ENCODE assay signal across 2 cellular contexts in the genomic region with DNA sequence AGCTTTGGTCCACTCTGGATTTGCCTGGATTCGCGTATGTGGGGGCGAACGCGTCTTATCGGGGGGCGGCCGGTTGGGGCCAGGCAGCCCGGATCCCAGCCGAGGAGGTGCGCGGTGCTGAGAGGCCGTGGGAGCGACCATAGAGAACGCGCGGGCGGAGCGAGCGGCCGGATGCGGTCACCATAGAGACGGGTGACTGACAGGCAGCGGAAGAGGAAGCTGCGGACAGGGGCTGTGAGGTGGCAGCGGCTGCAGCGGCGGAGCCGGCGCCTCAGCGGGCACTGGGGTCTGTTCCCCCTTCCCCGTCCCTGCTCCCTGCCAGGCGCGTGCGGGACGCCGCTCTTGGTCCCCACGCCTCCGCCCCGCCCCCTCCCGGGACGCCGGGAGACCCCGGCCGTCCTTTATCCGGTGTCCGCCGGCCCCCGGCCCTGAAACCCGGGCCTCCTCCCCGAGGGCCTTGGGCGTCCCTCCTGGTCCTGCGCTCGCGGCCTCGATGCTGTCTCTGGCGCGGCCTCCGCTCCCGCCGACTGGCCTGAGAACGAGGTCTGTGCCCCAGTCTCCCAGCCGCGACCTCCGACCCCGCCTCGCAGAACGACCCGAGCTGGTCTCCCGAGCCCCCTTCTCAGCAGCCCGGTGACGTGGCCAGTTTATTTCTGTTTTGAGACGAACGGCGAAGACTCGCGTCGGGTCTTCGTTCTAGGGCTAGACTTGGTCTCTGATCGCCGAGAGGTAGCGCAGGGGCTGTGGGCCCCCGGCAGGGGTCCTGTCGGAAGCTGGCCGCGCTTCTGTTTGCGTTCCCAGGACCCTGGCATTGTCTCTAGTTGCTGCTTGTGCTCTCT.
TF ChIP-seq lines count a peak whose summit lies in the region.

A gene with protein sequence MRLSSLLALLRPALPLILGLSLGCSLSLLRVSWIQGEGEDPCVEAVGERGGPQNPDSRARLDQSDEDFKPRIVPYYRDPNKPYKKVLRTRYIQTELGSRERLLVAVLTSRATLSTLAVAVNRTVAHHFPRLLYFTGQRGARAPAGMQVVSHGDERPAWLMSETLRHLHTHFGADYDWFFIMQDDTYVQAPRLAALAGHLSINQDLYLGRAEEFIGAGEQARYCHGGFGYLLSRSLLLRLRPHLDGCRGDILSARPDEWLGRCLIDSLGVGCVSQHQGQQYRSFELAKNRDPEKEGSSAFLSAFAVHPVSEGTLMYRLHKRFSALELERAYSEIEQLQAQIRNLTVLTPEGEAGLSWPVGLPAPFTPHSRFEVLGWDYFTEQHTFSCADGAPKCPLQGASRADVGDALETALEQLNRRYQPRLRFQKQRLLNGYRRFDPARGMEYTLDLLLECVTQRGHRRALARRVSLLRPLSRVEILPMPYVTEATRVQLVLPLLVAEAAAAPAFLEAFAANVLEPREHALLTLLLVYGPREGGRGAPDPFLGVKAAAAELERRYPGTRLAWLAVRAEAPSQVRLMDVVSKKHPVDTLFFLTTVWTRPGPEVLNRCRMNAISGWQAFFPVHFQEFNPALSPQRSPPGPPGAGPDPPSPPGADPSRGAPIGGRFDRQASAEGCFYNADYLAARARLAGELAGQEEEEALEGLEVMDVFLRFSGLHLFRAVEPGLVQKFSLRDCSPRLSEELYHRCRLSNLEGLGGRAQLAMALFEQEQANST (plus strand): TSS at position 212 of the 839 bp plus-strand sequence. CDS start 1,529 bp downstream, outside the sequence.

TF ChIP-seq in HCT116, 20 proteins besides CTCF, POLR2A, EP300 and RAD21 (continued from another document):
- no peak for TF ChIP-seq ELF1 (IDR thresholded peaks at IDR 0.05; ENCODE audit: borderline replicate concordance, low read depth)
TF ChIP-seq in HCT116: peak in this region for 3.

TF ChIP-seq in SK-N-SH treated with all-trans-retinoic acid at 6 μM for 48 hours, 23 proteins besides CTCF, POLR2A, EP300 and RAD21 (continued from another document):
- TF ChIP-seq OSR1 (CRISPR knock-in tag; IDR thresholded peaks at IDR 0.05): no peak
- TF ChIP-seq, protein P1, sequence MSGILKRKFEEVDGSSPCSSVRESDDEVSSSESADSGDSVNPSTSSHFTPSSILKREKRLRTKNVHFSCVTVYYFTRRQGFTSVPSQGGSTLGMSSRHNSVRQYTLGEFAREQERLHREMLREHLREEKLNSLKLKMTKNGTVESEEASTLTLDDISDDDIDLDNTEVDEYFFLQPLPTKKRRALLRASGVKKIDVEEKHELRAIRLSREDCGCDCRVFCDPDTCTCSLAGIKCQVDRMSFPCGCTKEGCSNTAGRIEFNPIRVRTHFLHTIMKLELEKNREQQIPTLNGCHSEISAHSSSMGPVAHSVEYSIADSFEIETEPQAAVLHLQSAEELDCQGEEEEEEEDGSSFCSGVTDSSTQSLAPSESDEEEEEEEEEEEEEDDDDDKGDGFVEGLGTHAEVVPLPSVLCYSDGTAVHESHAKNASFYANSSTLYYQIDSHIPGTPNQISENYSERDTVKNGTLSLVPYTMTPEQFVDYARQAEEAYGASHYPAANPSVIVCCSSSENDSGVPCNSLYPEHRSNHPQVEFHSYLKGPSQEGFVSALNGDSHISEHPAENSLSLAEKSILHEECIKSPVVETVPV (CRISPR knock-in tag; IDR thresholded peaks at IDR 0.05): no peak
- TF ChIP-seq ZFP30 (CRISPR knock-in tag; IDR thresholded peaks at IDR 0.05): no peak
- no peak for TF ChIP-seq TOX (CRISPR knock-in tag; IDR thresholded peaks at IDR 0.05; ENCODE audit: borderline replicate concordance)
- TF ChIP-seq, protein P2, sequence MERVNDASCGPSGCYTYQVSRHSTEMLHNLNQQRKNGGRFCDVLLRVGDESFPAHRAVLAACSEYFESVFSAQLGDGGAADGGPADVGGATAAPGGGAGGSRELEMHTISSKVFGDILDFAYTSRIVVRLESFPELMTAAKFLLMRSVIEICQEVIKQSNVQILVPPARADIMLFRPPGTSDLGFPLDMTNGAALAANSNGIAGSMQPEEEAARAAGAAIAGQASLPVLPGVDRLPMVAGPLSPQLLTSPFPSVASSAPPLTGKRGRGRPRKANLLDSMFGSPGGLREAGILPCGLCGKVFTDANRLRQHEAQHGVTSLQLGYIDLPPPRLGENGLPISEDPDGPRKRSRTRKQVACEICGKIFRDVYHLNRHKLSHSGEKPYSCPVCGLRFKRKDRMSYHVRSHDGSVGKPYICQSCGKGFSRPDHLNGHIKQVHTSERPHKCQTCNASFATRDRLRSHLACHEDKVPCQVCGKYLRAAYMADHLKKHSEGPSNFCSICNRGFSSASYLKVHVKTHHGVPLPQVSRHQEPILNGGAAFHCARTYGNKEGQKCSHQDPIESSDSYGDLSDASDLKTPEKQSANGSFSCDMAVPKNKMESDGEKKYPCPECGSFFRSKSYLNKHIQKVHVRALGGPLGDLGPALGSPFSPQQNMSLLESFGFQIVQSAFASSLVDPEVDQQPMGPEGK (CRISPR knock-in tag; IDR thresholded peaks at IDR 0.05; ENCODE audit: borderline replicate concordance): no peak
- TF ChIP-seq CSDC2 (CRISPR knock-in tag; IDR thresholded peaks at IDR 0.05): no peak
